9 cellular contexts compared by ENCODE assay signal in genomic region chrX:7068939-7069367, GRCh38.
A peak's percentile ranks its signal among the peaks of the same experiment; 100 is the strongest.
DNase-seq lines count a peak whose midpoint lies in the region; ATAC-seq and TF ChIP-seq lines count a peak whose summit lies in the region.
"Had no signal": no experiment of that assay in that cellular context is flagged by ENCODE, and none has a peak within 500 bp of the region (broad histone marks: within the 10 kb centered on the region; RNA-seq: fewer than 3 reads in every experiment).

No MANE protein-coding gene starts in this region.

- no peaks in the 10 kb centered on the region for H3K9me3 Mint-ChIP-seq in CD4-positive, alpha-beta T cell
- H3K9me3 Mint-ChIP-seq in T-helper 2 cell treated with Interferon-gamma antibody and Interleukin-4, amounts not matched to agents 5 μg/mL and 100 μg/mL, for 36 hours, result no peaks in the 10 kb centered on the region
- H3K9me3 Mint-ChIP-seq in immature natural killer cell, result no peaks in the 10 kb centered on the region

- peak; percentile 24 for TF ChIP-seq CTCF in CD4-positive, alpha-beta T cell (IDR thresholded peaks at IDR 0.05)
- TF ChIP-seq CTCF in GM20000 (IDR thresholded peaks at IDR 0.05; ENCODE audit: extremely low read depth, missing control alignments) (peak; percentile 29), suprapubic skin (IDR thresholded peaks at IDR 0.05) (no peak)

- no peaks in the 10 kb centered on the region for H3K9me3 ChIP-seq in CD4-positive, alpha-beta T cell (ENCODE audit: control insufficient read depth, low read length)
- no peaks in the 10 kb centered on the region for H3K9me3 ChIP-seq in suprapubic skin

- no peak for ATAC-seq in CD4-positive, alpha-beta T cell (ENCODE audit: poor library complexity)

- no peak for TF ChIP-seq EP300 in suprapubic skin (IDR thresholded peaks at IDR 0.05)

- H3K27me3 ChIP-seq in CD4-positive, alpha-beta T cell (ENCODE audit: control insufficient read depth, insufficient read depth, low read length), result no peaks in the 10 kb centered on the region
- no peaks in the 10 kb centered on the region for H3K27me3 ChIP-seq in suprapubic skin

- WGBS in suprapubic skin, result 68% methylated on average over 10 of the region's 10 CpGs

- H3K4me1 Mint-ChIP-seq in CD4-positive, alpha-beta T cell (ENCODE audit: low read depth), result peaks cover 37% of the 10 kb centered on the region
- H3K4me1 Mint-ChIP-seq in T-helper 2 cell treated with Interferon-gamma antibody and Interleukin-4, amounts not matched to agents 5 μg/mL and 100 μg/mL, for 36 hours (ENCODE audit: low read depth), result peaks cover 19% of the 10 kb centered on the region
- H3K4me1 Mint-ChIP-seq in immature natural killer cell, result peaks cover 29 to 47% of the 10 kb centered on the region in 2 donors

- H3K27ac ChIP-seq in CD4-positive, alpha-beta T cell (ENCODE audit: low read depth, low read length), result no peak overlapping the region
- no peak overlapping the region for H3K27ac ChIP-seq in suprapubic skin

- peak in 5 of 10 experiments; percentile 0 to 16 (median 6) for DNase-seq in CD4-positive, alpha-beta T cell
- no peak for DNase-seq in GM20000 (ENCODE audit: low spot score)
- no peak for DNase-seq in T-helper 2 cell treated with Interferon-gamma antibody and Interleukin-4, amounts not matched to agents 5 μg/mL and 100 μg/mL, for 36 hours (ENCODE audit: low spot score)
- DNase-seq in immature natural killer cell, result peak in 1 of 3 donors; percentile 28
- no peak for DNase-seq in SW 1271 (lab: John Stamatoyannopoulos, UW)
- DNase-seq in DMS114 treated with DMSO at 0.1 percent for 48 hours (lab: John Stamatoyannopoulos, UW; ENCODE audit: unreplicated experiment), result no peak
- DNase-seq in NOMO-1 (lab: John Stamatoyannopoulos, UW; ENCODE audit: unreplicated experiment in 2 of 2), result no peak
- no peak for DNase-seq in suprapubic skin (ENCODE audit: low spot score in 2 of 2)
- DNase-seq: stimulated activated CD4-positive, alpha-beta T cell treated with anti-CD3 and anti-CD28 coated beads, Interleukin-4, amount 100 ng/mL, for 24 hours had no signal

- CTCF ChIA-PET in CD4-positive, alpha-beta T cell (lab: Charles Lee), result no interaction called here

- no peaks in the 10 kb centered on the region for H3K27me3 Mint-ChIP-seq in CD4-positive, alpha-beta T cell
- H3K27me3 Mint-ChIP-seq in T-helper 2 cell treated with Interferon-gamma antibody and Interleukin-4, amounts not matched to agents 5 μg/mL and 100 μg/mL, for 36 hours (ENCODE audit: low read depth), result no peaks in the 10 kb centered on the region
- peaks cover 0 to 2% (median 2%) of the 10 kb centered on the region in 3 donors for H3K27me3 Mint-ChIP-seq in immature natural killer cell (ENCODE audit: low read depth in 3 of 3)

- POLR2A ChIA-PET in CD4-positive, alpha-beta T cell (lab: Charles Lee), result no interaction called here

- intact Hi-C loops in CD4-positive, alpha-beta T cell (cut with DNase I, micrococcal nuclease), result no loop called here

- H3K4me3 Mint-ChIP-seq in CD4-positive, alpha-beta T cell, result peak overlapping the region; percentile 18
- H3K4me3 Mint-ChIP-seq in T-helper 2 cell treated with Interferon-gamma antibody and Interleukin-4, amounts not matched to agents 5 μg/mL and 100 μg/mL, for 36 hours, result peak overlapping the region; percentile 41
- H3K4me3 Mint-ChIP-seq in immature natural killer cell, result peak overlapping the region; percentile 42 to 74 (median 61)

- H3K4me1 ChIP-seq in suprapubic skin, result no peaks in the 10 kb centered on the region

- no peak for TF ChIP-seq POLR2A in suprapubic skin (IDR thresholded peaks at IDR 0.05)

- H3K36me3 ChIP-seq in suprapubic skin, result no peaks in the 10 kb centered on the region

- H3K36me3 Mint-ChIP-seq in CD4-positive, alpha-beta T cell (ENCODE audit: low read depth), result peaks cover 13% of the 10 kb centered on the region
- H3K36me3 Mint-ChIP-seq in T-helper 2 cell treated with Interferon-gamma antibody and Interleukin-4, amounts not matched to agents 5 μg/mL and 100 μg/mL, for 36 hours (ENCODE audit: low read depth), result peaks cover 11% of the 10 kb centered on the region
- peaks cover 0 to 29% (median 8%) of the 10 kb centered on the region in 3 donors for H3K36me3 Mint-ChIP-seq in immature natural killer cell

- H3K27ac Mint-ChIP-seq in CD4-positive, alpha-beta T cell, result peak overlapping the region; percentile 77
- H3K27ac Mint-ChIP-seq in T-helper 2 cell treated with Interferon-gamma antibody and Interleukin-4, amounts not matched to agents 5 μg/mL and 100 μg/mL, for 36 hours, result no peak overlapping the region
- H3K27ac Mint-ChIP-seq in immature natural killer cell, result peak overlapping the region; percentile 16 to 80 (median 66)

- no peak overlapping the region for H3K4me3 ChIP-seq in suprapubic skin

Comparison
In these comparisons a context has a peak if more than half of its experiments do, and no peak if none do; other contexts are left out.
1. CTCF ChIP-seq: peak in CD4-positive, alpha-beta T cell (single experiment) and GM20000 (single experiment); none in suprapubic skin (0 of 2).
2. Peak in every context shown above with its lines, with median percentiles within 50 percentile points of each other: H3K4me3 Mint-ChIP-seq.